Comparison of ENCODE assay signal across 1 cellular context in the genomic region with DNA sequence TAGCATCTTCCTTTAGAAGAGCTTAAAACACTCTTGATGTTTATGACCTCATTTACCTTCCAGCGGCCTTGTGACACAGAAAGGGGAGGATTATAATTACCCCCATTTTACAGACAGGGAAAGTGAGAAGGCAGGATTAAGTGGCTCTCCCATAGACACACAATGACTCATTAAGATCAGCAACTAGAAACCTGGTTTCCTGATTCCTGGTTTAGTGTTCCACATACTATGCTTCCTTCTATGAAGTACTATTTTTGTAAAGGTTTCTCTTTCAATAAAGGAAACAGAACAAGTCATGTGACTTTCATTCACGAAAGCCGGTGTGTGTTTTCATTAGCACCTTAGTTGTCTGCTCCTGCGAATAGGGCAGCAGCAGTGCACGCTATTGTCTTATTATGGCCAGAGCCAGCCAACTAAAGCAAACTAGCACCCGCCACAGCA.
TF ChIP-seq lines count a peak whose summit lies in the region.

No MANE protein-coding gene starts in this region.

TF ChIP-seq in GM23338, 12 proteins besides CTCF, POLR2A, EP300 and RAD21 (continued from another document):
- TF ChIP-seq, protein P1, sequence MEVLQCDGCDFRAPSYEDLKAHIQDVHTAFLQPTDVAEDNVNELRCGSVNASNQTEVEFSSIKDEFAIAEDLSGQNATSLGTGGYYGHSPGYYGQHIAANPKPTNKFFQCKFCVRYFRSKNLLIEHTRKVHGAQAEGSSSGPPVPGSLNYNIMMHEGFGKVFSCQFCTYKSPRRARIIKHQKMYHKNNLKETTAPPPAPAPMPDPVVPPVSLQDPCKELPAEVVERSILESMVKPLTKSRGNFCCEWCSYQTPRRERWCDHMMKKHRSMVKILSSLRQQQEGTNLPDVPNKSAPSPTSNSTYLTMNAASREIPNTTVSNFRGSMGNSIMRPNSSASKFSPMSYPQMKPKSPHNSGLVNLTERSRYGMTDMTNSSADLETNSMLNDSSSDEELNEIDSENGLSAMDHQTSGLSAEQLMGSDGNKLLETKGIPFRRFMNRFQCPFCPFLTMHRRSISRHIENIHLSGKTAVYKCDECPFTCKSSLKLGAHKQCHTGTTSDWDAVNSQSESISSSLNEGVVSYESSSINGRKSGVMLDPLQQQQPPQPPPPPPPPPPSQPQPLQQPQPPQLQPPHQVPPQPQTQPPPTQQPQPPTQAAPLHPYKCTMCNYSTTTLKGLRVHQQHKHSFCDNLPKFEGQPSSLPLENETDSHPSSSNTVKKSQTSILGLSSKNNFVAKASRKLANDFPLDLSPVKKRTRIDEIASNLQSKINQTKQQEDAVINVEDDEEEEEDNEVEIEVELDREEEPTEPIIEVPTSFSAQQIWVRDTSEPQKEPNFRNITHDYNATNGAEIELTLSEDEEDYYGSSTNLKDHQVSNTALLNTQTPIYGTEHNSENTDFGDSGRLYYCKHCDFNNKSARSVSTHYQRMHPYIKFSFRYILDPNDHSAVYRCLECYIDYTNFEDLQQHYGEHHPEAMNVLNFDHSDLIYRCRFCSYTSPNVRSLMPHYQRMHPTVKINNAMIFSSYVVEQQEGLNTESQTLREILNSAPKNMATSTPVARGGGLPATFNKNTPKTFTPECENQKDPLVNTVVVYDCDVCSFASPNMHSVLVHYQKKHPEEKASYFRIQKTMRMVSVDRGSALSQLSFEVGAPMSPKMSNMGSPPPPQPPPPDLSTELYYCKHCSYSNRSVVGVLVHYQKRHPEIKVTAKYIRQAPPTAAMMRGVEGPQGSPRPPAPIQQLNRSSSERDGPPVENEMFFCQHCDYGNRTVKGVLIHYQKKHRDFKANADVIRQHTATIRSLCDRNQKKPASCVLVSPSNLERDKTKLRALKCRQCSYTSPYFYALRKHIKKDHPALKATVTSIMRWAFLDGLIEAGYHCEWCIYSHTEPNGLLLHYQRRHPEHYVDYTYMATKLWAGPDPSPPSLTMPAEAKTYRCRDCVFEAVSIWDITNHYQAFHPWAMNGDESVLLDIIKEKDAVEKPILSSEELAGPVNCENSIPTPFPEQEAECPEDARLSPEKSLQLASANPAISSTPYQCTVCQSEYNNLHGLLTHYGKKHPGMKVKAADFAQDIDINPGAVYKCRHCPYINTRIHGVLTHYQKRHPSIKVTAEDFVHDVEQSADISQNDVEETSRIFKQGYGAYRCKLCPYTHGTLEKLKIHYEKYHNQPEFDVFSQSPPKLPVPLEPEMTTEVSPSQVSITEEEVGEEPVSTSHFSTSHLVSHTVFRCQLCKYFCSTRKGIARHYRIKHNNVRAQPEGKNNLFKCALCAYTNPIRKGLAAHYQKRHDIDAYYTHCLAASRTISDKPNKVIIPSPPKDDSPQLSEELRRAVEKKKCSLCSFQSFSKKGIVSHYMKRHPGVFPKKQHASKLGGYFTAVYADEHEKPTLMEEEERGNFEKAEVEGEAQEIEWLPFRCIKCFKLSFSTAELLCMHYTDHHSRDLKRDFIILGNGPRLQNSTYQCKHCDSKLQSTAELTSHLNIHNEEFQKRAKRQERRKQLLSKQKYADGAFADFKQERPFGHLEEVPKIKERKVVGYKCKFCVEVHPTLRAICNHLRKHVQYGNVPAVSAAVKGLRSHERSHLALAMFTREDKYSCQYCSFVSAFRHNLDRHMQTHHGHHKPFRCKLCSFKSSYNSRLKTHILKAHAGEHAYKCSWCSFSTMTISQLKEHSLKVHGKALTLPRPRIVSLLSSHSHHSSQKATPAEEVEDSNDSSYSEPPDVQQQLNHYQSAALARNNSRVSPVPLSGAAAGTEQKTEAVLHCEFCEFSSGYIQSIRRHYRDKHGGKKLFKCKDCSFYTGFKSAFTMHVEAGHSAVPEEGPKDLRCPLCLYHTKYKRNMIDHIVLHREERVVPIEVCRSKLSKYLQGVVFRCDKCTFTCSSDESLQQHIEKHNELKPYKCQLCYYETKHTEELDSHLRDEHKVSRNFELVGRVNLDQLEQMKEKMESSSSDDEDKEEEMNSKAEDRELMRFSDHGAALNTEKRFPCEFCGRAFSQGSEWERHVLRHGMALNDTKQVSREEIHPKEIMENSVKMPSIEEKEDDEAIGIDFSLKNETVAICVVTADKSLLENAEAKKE (CRISPR knock-in tag; IDR thresholded peaks at IDR 0.05): no peak
- no peak for TF ChIP-seq EZH2 (IDR thresholded peaks at IDR 0.05; ENCODE audit: low read depth, unreplicated experiment)
- TF ChIP-seq STAT1 (IDR thresholded peaks at IDR 0.05; ENCODE audit: unreplicated experiment): no peak
- no peak for TF ChIP-seq ZNF331 (CRISPR knock-in tag; IDR thresholded peaks at IDR 0.05; ENCODE audit: low read depth)
- TF ChIP-seq NANOG (IDR thresholded peaks at IDR 0.05; ENCODE audit: borderline replicate concordance): no peak
- TF ChIP-seq JUNB (IDR thresholded peaks at IDR 0.05; ENCODE audit: unreplicated experiment): no peak
